12 cellular contexts compared by ENCODE assay signal in genomic region chr6:42260424-42260888, GRCh38. TPM values are rescaled to one million over a fixed set of nuclear protein-coding genes. Genes with fewer than 3 reads are reported as not detected.
A peak's percentile ranks its signal among the peaks of the same experiment; 100 is the strongest.
DNase-seq lines count a peak whose midpoint lies in the region; ATAC-seq and TF ChIP-seq lines count a peak whose summit lies in the region.
"Had no signal": no experiment of that assay in that cellular context is flagged by ENCODE, and none has a peak within 500 bp of the region (broad histone marks: within the 10 kb centered on the region; RNA-seq: fewer than 3 reads in every experiment).

No MANE protein-coding gene starts in this region.

- ATAC-seq in WTC11 (peak; percentile 7), left lung (peak; percentile 16), GM21360 (IDR thresholded peaks at IDR 0.05; ENCODE audit: unreplicated experiment) (no peak)

- H3K4me1 ChIP-seq in left lung: no peaks in the 10 kb centered on the region
- H3K4me1 ChIP-seq: right lobe of liver had no signal

- CTCF ChIA-PET in WTC11 (lab: Charles Lee): interaction anchor here (0.6 to 7.9 kb wide), 32 partner anchors 8 to 303 kb away, joined by 3 to 132 read pairs (median 5); partner anchors contain the start of gene UBR2

- no peaks in the 10 kb centered on the region for H3K9me3 ChIP-seq in left lung
- H3K9me3 ChIP-seq: right lobe of liver, SJSA1, thoracic aorta had no signal

- H3K4me3 ChIP-seq in left lung: no peak overlapping the region
- H3K4me3 ChIP-seq: right lobe of liver, SJSA1, thoracic aorta had no signal

- POLR2A ChIA-PET in WTC11 (lab: Charles Lee): interaction anchor here (0.7 to 1.1 kb wide), 3 partner anchors 65 to 191 kb away, joined by 3 read pairs; no protein-coding TSS in a partner anchor

- no peak overlapping the region for H3K4me3 Mint-ChIP-seq in HFFc6
- no peak overlapping the region for H3K4me3 Mint-ChIP-seq in WTC11

- H3K27ac Mint-ChIP-seq in HFFc6: peak overlapping the region; percentile 52; the same call in 1 of the 2 replicates
- H3K27ac Mint-ChIP-seq in WTC11: no peak overlapping the region

- H3K36me3 Mint-ChIP-seq in HFFc6 (ENCODE audit: low read depth) (peaks cover 36% of the 10 kb centered on the region), WTC11 (peaks cover 18% of the 10 kb centered on the region)

- H3K36me3 ChIP-seq in left lung: peaks cover 0 to 20% of the 10 kb centered on the region in 2 donors
- H3K36me3 ChIP-seq: right lobe of liver, SJSA1, thoracic aorta had no signal

- H3K4me1 Mint-ChIP-seq in HFFc6 (ENCODE audit: low read depth): peaks cover 44% of the 10 kb centered on the region
- peaks cover 43% of the 10 kb centered on the region for H3K4me1 Mint-ChIP-seq in WTC11

- DNase-seq in 8988T (peak; percentile 81), HFFc6 (no peak), WTC11 (ENCODE audit: low spot score) (peak; percentile 44), left lung (no peak), NCI-H774 (lab: John Stamatoyannopoulos, UW) (no peak), NCI-H1092 treated with DMSO at 0.1 percent for 48 hours (lab: John Stamatoyannopoulos, UW) (no peak), DMS79 treated with DMSO at 0.1 percent for 48 hours (lab: John Stamatoyannopoulos, UW) (no peak)
- DNase-seq: right lobe of liver had no signal

- H3K27ac ChIP-seq in left lung: no peak overlapping the region
- H3K27ac ChIP-seq: right lobe of liver, SJSA1, thoracic aorta had no signal

- H3K27me3 Mint-ChIP-seq in HFFc6 (ENCODE audit: insufficient read depth): peaks cover 1% of the 10 kb centered on the region
- H3K27me3 Mint-ChIP-seq in WTC11 (ENCODE audit: low read depth): no peaks in the 10 kb centered on the region
- H3K27me3 Mint-ChIP-seq: CD4-positive, alpha-beta memory T cell had no signal

- TF ChIP-seq CTCF in HFFc6 (IDR thresholded peaks at IDR 0.05) (no peak), WTC11 (IDR thresholded peaks at IDR 0.05) (no peak), left lung (IDR thresholded peaks at IDR 0.05) (no peak)

- no peaks in the 10 kb centered on the region for H3K27me3 ChIP-seq in left lung
- H3K27me3 ChIP-seq: right lobe of liver, SJSA1 had no signal

- intact Hi-C loops in left lung (cut with DNase I): no loop called here

- H3K9me3 Mint-ChIP-seq in HFFc6: no peaks in the 10 kb centered on the region
- no peaks in the 10 kb centered on the region for H3K9me3 Mint-ChIP-seq in WTC11
- H3K9me3 Mint-ChIP-seq: CD4-positive, alpha-beta memory T cell had no signal

TF ChIP-seq in WTC11, 78 proteins besides CTCF, POLR2A, EP300 and RAD21:
- TF ChIP-seq USF1 (CRISPR knock-in tag; IDR thresholded peaks at IDR 0.05): peak; percentile 97
- TF ChIP-seq ZNF423 (CRISPR knock-in tag; IDR thresholded peaks at IDR 0.05): peak; percentile 67; the same call in 1 of the 2 replicates
- TF ChIP-seq, protein P1, sequence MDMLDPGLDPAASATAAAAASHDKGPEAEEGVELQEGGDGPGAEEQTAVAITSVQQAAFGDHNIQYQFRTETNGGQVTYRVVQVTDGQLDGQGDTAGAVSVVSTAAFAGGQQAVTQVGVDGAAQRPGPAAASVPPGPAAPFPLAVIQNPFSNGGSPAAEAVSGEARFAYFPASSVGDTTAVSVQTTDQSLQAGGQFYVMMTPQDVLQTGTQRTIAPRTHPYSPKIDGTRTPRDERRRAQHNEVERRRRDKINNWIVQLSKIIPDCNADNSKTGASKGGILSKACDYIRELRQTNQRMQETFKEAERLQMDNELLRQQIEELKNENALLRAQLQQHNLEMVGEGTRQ (CRISPR knock-in tag; IDR thresholded peaks at IDR 0.05): peak; percentile 96
- no peak for TF ChIP-seq GTF2I (CRISPR knock-in tag; conservative IDR thresholded peaks at IDR 0.05)
- TF ChIP-seq SP1 (CRISPR knock-in tag; conservative IDR thresholded peaks at IDR 0.05): 0 out of 2 replicates have a peak, but pooled peaks have one; percentile 38
- TF ChIP-seq ELF4 (CRISPR knock-in tag; IDR thresholded peaks at IDR 0.05; ENCODE audit: low read depth): no peak

RNA-seq across cellular contexts. Expression of gene MRPS10, which starts 42.8 kb away (rescaled TPM):
- 10 to 100 TPM; 40.9 to 49.3 (median 43.8) TPM for total RNA-seq in HFFc6 (2021; fragmentation: NEBNext Ultra II Directional; extraction: Animal tissue kit (Norgen Biotek cat#: 25700))
- total RNA-seq in WTC11 (2021) (30.7 to 32.9 TPM (median 31.3 TPM) in 3 replicates), left lung (10 to 100 TPM; 25.4 to 30.8 TPM)

Comparison
In these comparisons a context has a peak if more than half of its experiments do, and no peak if none do; other contexts are left out.
1. DNase-seq: peak in 8988T (single experiment) and WTC11 (single experiment); none in HFFc6 (single experiment), left lung (0 of 2), NCI-H774 (single experiment), NCI-H1092 treated with DMSO at 0.1 percent for 48 hours (single experiment) and DMS79 treated with DMSO at 0.1 percent for 48 hours (single experiment).